Comparison of ENCODE assay signal across 1 cellular context in the genomic region with DNA sequence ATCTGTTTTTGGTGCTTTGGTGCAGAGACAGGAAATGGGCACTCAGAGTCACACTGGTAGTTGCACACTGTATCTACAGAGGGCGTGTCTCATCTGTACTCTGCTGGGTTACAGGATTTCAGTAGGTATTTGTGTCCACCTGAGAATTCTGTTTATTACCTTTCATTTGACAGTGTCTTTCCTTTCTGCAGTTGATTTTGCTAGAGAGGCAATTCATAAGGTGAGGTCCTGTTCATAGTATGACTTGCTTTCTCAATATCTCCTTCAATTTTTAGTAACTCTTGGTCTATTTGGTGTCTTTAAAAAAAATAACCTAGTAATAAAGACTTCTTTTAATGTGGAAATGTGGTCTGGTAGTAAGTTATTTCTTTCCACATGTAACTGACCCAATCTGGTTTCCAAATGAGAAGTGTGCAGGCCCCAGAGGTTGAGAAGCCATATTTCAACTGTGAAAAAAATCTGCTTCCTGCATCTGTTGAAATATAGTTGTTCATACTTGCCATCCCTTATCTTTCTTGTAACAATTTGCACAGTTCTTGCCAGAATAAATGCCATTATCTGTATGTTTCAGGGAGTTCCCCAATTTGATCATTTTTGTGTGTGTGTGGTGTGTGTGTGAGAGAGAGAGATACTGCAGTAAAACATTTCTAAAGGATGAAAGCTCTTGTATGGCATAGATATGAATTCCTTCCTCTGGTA.
TF ChIP-seq lines count a peak whose summit lies in the region.

No MANE protein-coding gene starts in this region.

TF ChIP-seq in GM23338, 12 proteins besides CTCF, POLR2A, EP300 and RAD21 (continued from another document):
- TF ChIP-seq ZNF462 (CRISPR knock-in tag; IDR thresholded peaks at IDR 0.05) (no peak), NANOG (IDR thresholded peaks at IDR 0.05; ENCODE audit: borderline replicate concordance) (no peak), EZH2phosphoT487 (IDR thresholded peaks at IDR 0.05; ENCODE audit: unreplicated experiment) (no peak), REST (IDR thresholded peaks at IDR 0.05; ENCODE audit: unreplicated experiment) (no peak), JUNB (IDR thresholded peaks at IDR 0.05; ENCODE audit: unreplicated experiment) (no peak), STAT1 (IDR thresholded peaks at IDR 0.05; ENCODE audit: unreplicated experiment) (no peak)
